ENCODE assay signal across 16 cellular contexts in the genomic region with DNA sequence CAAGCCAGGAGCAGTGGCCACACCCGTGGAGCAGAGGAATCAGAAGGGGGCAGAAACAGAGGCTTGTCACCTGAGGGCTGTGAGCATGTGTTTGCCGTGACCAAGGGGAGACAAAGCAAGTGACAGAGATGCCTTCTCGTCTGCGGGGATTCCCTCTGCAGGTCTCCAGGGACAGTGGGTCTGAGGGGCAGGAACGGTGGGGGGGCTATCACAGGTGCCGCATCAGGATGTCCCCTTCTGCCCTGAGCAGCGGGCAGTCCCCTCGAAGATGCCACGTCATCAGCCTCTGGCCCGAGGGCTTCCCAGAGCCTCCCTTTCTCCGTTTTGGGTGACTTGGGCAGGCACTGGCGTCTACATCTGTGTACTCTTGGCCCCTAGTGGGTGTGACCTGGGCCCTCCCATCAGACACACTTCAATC.
A peak's percentile ranks its signal among the peaks of the same experiment; 100 is the strongest.
DNase-seq lines count a peak whose midpoint lies in the region; ATAC-seq, FAIRE-seq and TF ChIP-seq lines count a peak whose summit lies in the region.
"Had no signal": no experiment of that assay in that cellular context is flagged by ENCODE, and none has a peak within 500 bp of the region (broad histone marks: within the 10 kb centered on the region; RNA-seq: fewer than 3 reads in every experiment).

No MANE protein-coding gene starts in this region.

- no peak for TF ChIP-seq EP300 in GM12878 (IDR thresholded peaks at IDR 0.05; ENCODE audit: borderline replicate concordance in 1 of 2, control insufficient read depth in 1 of 2, low read depth in 2 of 2, low read length in 2 of 2)

- intact Hi-C loops in GM12878 (cut with micrococcal nuclease; ENCODE audit: unreplicated experiment) (loop anchor here (10.0 kb wide), 1 partner anchor 124 kb away; no protein-coding TSS in a partner anchor), spleen (cut with DNase I; ENCODE audit: low total_unique reads) (no loop called here), uterus (cut with DNase I; ENCODE audit: low total_unique reads) (no loop called here)

- in situ Hi-C loops in GM12878 (cut with MboI), result no loop called here

- peak overlapping the region; percentile 73 for H3K4me2 ChIP-seq in BLaER1
- H3K4me2 ChIP-seq in GM12878 (ENCODE audit: control insufficient read depth, insufficient read depth), result no peak overlapping the region
- H3K4me2 ChIP-seq: GM23338 had no signal

- no TSS peak for BruUV-seq in GM12878 (replicated peaks; lab: Mats Ljungman, UMichigan)

- WGBS in GM12878 (ENCODE audit: insufficient coverage, insufficient replicate concordance, low lambda C conversion rate, missing lambda C conversion rate), result 3% methylated on average over 12 of the region's 12 CpGs
- WGBS in spleen, 5 donors, result 68 to 82% (median 74%) methylated on average over 6 to 12 of the region's 12 CpGs

- peak; percentile 50 for DNase-seq in GM12878 (ENCODE audit: low read depth, low spot score)
- no peak for DNase-seq in spleen
- no peak for DNase-seq in activated gamma-delta T cell treated with Interleukin-2 at 50 U/mL for 16 hours
- no peak for DNase-seq in uterus
- DNase-seq: activated CD4-positive, alpha-beta T cell treated with anti-CD3 and anti-CD28 coated beads, Interleukin-2, amount 50 U/mL, for 48 hours; Caco-2; midbrain; MV-4-11; SW 1271 had no signal

- POLR2A ChIA-PET in GM12878 (lab: Charles Lee), result no interaction called here

- H3K9ac ChIP-seq in BLaER1 (no peak overlapping the region), GM12878 (ENCODE audit: control insufficient read depth, insufficient read depth, low read length) (no peak overlapping the region)

- TF ChIP-seq RAD21 in GM12878 (IDR thresholded peaks at IDR 0.05; ENCODE audit: insufficient read depth, low read depth, low read length), result no peak

- no peak for FAIRE-seq in GM12878 (lab: Jason Lieb, UNC)
- FAIRE-seq: RCC 7860 had no signal

- H3K4me1 ChIP-seq in BLaER1 (peaks cover 29% of the 10 kb centered on the region), GM12878 (ENCODE audit: control insufficient read depth, insufficient read depth, low read length) (peaks cover 12% of the 10 kb centered on the region), spleen (no peaks in the 10 kb centered on the region), uterus (no peaks in the 10 kb centered on the region)
- H3K4me1 ChIP-seq: adrenal gland had no signal

- H2AFZ ChIP-seq in GM12878 (ENCODE audit: control insufficient read depth, low read depth, low read length), result no peak overlapping the region
- H2AFZ ChIP-seq: GM23338 had no signal

- RAD21 ChIA-PET in GM12878 (lab: Charles Lee; ENCODE audit: unreplicated experiment), result interaction anchor here (0.6 to 1.1 kb wide), 2 partner anchors 73 to 131 kb away, joined by 4 to 5 read pairs; no protein-coding TSS in a partner anchor

- peak; percentile 54 for ATAC-seq in GM18868 (IDR thresholded peaks at IDR 0.05; ENCODE audit: unreplicated experiment)
- peak; percentile 35 for ATAC-seq in HG02642 (IDR thresholded peaks at IDR 0.05; ENCODE audit: poor library complexity, unreplicated experiment)
- peak; percentile 78 for ATAC-seq in GM12878
- no peak for ATAC-seq in HG03280 (IDR thresholded peaks at IDR 0.05; ENCODE audit: unreplicated experiment)
- ATAC-seq: GM23338 had no signal

- TF ChIP-seq POLR2A in GM12878 (IDR thresholded peaks at IDR 0.05; ENCODE audit: low read depth, low read length) (no peak), spleen (IDR thresholded peaks at IDR 0.05) (no peak), uterus (IDR thresholded peaks at IDR 0.05) (no peak)

- H3K9me3 ChIP-seq in BLaER1 (no peaks in the 10 kb centered on the region), GM12878 (replicated peaks; ENCODE audit: control insufficient read depth, insufficient read depth, low read length) (no peaks in the 10 kb centered on the region), spleen (no peaks in the 10 kb centered on the region), uterus (no peaks in the 10 kb centered on the region)
- H3K9me3 ChIP-seq: adrenal gland, Caco-2 had no signal

- H3K4me3 ChIP-seq in BLaER1, result no peak overlapping the region
- H3K4me3 ChIP-seq in GM12878, result no peak overlapping the region
- H3K4me3 ChIP-seq in spleen, result no peak overlapping the region
- H3K4me3 ChIP-seq in uterus, result no peak overlapping the region
- H3K4me3 ChIP-seq: adrenal gland, GM23338 had no signal

- no peak for TF ChIP-seq CTCF in GM12878 (IDR thresholded peaks at IDR 0.05 in 2 of 3, conservative IDR thresholded peaks at IDR 0.05 in 1 of 3; ENCODE audit: control insufficient read depth in 2 of 3, extremely low read depth in 1 of 3, insufficient read depth in 1 of 3, low read depth in 3 of 3, low read length in 3 of 3)
- TF ChIP-seq CTCF in spleen (IDR thresholded peaks at IDR 0.05 in 8 of 11, conservative IDR thresholded peaks at IDR 0.05 in 3 of 11), result no peak
- no peak for TF ChIP-seq CTCF in uterus (IDR thresholded peaks at IDR 0.05)

- H4K20me1 ChIP-seq in BLaER1, result no peaks in the 10 kb centered on the region
- no peaks in the 10 kb centered on the region for H4K20me1 ChIP-seq in GM12878 (ENCODE audit: control insufficient read depth, insufficient read depth)

- SMC1A ChIA-PET in GM12878 (lab: Charles Lee; ENCODE audit: uncharacterized antibody, unreplicated experiment), result interaction anchor here (1.2 kb wide), 1 partner anchor 10 kb away, joined by 3 read pairs; no protein-coding TSS in a partner anchor

- no peak overlapping the region for H3K27ac ChIP-seq in BLaER1
- no peak overlapping the region for H3K27ac ChIP-seq in GM12878 (ENCODE audit: control insufficient read depth, insufficient read depth)
- no peak overlapping the region for H3K27ac ChIP-seq in spleen
- no peak overlapping the region for H3K27ac ChIP-seq in uterus
- H3K27ac ChIP-seq: adrenal gland had no signal

- no peaks in the 10 kb centered on the region for H3K79me2 ChIP-seq in GM12878 (ENCODE audit: control insufficient read depth, insufficient read depth, low read length)

- H3K27me3 ChIP-seq in BLaER1, result no peaks in the 10 kb centered on the region
- H3K27me3 ChIP-seq in GM12878 (replicated peaks in 1 of 2; ENCODE audit: control insufficient read depth in 2 of 2, insufficient read depth in 2 of 2, low read length in 1 of 2), result no peaks in the 10 kb centered on the region
- peaks cover 0 to 55% (median 0%) of the 10 kb centered on the region in 7 donors for H3K27me3 ChIP-seq in spleen (replicated peaks in 1 of 7)
- no peaks in the 10 kb centered on the region for H3K27me3 ChIP-seq in uterus
- H3K27me3 ChIP-seq: adrenal gland had no signal

- H3K36me3 ChIP-seq in BLaER1, result no peaks in the 10 kb centered on the region
- no peaks in the 10 kb centered on the region for H3K36me3 ChIP-seq in GM12878 (ENCODE audit: control insufficient read depth in 2 of 2, insufficient read depth in 2 of 2, low read length in 1 of 2)
- H3K36me3 ChIP-seq in spleen, result no peaks in the 10 kb centered on the region
- no peaks in the 10 kb centered on the region for H3K36me3 ChIP-seq in uterus
- H3K36me3 ChIP-seq: adrenal gland had no signal

- CTCF ChIA-PET in GM12878 (lab: Yijun Ruan, JAX), result interaction anchor here (0.6 kb wide), 1 partner anchor 131 kb away, joined by 4 read pairs; no protein-coding TSS in a partner anchor

TF ChIP-seq in GM12878, 131 proteins besides CTCF, POLR2A, EP300 and RAD21 (continues in another document):
- TF ChIP-seq CREB1 (IDR thresholded peaks at IDR 0.05; ENCODE audit: low read depth), result no peak
- 0 out of 2 replicates have a peak, but pooled peaks have one; percentile 30 for TF ChIP-seq ATF7 (IDR thresholded peaks at IDR 0.05; ENCODE audit: low read depth)
- 0 out of 2 replicates have a peak, but pooled peaks have one; percentile 15 for TF ChIP-seq BCL11A (IDR thresholded peaks at IDR 0.05; ENCODE audit: low read depth, low read length)
- TF ChIP-seq TCF12 (IDR thresholded peaks at IDR 0.05; ENCODE audit: low read depth, low read length), result 0 out of 2 replicates have a peak, but pooled peaks have one; percentile 60
- peak in 1 of 2 experiments; percentile 74; a peak in 2 of 4 replicates for TF ChIP-seq BHLHE40 (IDR thresholded peaks at IDR 0.05; ENCODE audit: borderline replicate concordance in 1 of 2, low read depth in 2 of 2, low read length in 1 of 2)
- TF ChIP-seq RAD51 (IDR thresholded peaks at IDR 0.05), result 0 out of 2 replicates have a peak, but pooled peaks have one; percentile 45
- TF ChIP-seq DPF2 (IDR thresholded peaks at IDR 0.05), result no peak
- TF ChIP-seq IKZF2 (IDR thresholded peaks at IDR 0.05), result peak in 1 of 2 experiments; percentile 22; a peak in 1 of 4 replicates
- TF ChIP-seq NR2F1 (conservative IDR thresholded peaks at IDR 0.05), result peak; percentile 23; the same call in 1 of the 2 replicates
- TF ChIP-seq MEF2B (IDR thresholded peaks at IDR 0.05; ENCODE audit: partially characterized antibody, poor library complexity, severe bottlenecking), result peak; percentile 96
- TF ChIP-seq, protein P1, sequence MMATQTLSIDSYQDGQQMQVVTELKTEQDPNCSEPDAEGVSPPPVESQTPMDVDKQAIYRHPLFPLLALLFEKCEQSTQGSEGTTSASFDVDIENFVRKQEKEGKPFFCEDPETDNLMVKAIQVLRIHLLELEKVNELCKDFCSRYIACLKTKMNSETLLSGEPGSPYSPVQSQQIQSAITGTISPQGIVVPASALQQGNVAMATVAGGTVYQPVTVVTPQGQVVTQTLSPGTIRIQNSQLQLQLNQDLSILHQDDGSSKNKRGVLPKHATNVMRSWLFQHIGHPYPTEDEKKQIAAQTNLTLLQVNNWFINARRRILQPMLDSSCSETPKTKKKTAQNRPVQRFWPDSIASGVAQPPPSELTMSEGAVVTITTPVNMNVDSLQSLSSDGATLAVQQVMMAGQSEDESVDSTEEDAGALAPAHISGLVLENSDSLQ (IDR thresholded peaks at IDR 0.05), result no peak
